8 cellular contexts compared by ENCODE assay signal in genomic region chr11:62573006-62573591, GRCh38. TPM values are rescaled to one million over a fixed set of nuclear protein-coding genes. Genes with fewer than 3 reads are reported as not detected.
A peak's percentile ranks its signal among the peaks of the same experiment; 100 is the strongest.
DNase-seq lines count a peak whose midpoint lies in the region; ATAC-seq and TF ChIP-seq lines count a peak whose summit lies in the region.

No MANE protein-coding gene starts in this region.

- peak in 4 of 5 donors; percentile 33 to 61 (median 39) for DNase-seq in CD4-positive, alpha-beta memory T cell
- DNase-seq in activated CD4-positive, alpha-beta memory T cell treated with anti-CD3 and anti-CD28 coated beads, Interleukin-2, amount 10 ng/mL, durations not matched to agents 7 days and 5 days: peak; percentile 39
- peak in 1 of 2 donors; percentile 43 for DNase-seq in foreskin fibroblast

- H3K9me3 ChIP-seq in CD4-positive, alpha-beta memory T cell (ENCODE audit: control insufficient read depth in 1 of 2, low read length in 2 of 2): no peaks in the 10 kb centered on the region
- H3K9me3 ChIP-seq in parathyroid adenoma (ENCODE audit: control insufficient read depth, low read length): no peaks in the 10 kb centered on the region

- peak overlapping the region; percentile 53 for H3K9ac ChIP-seq in parathyroid adenoma

- POLR2A ChIA-PET in CD4-positive, alpha-beta memory T cell (lab: Charles Lee; ENCODE audit: partially characterized antibody): interaction anchor here (0.9 to 6.6 kb wide), 41 partner anchors 10 to 1211 kb away, joined by 3 to 120 read pairs (median 6); partner anchors contain the start of genes AHNAK, B3GAT3, C11orf98 and CSKMT
- POLR2A ChIA-PET in activated CD4-positive, alpha-beta memory T cell treated with anti-CD3 and anti-CD28 coated beads, Interleukin-2, amount 10 ng/mL, durations not matched to agents 7 days and 5 days (lab: Charles Lee): interaction anchor here (0.5 to 7.8 kb wide), 37 partner anchors 12 to 309 kb away, joined by 3 to 130 read pairs (median 4); partner anchors contain the start of genes AHNAK, B3GAT3, C11orf98 and CSKMT

- H3K4me1 ChIP-seq in CD4-positive, alpha-beta memory T cell (ENCODE audit: insufficient read depth, low read length): peaks cover 44% of the 10 kb centered on the region
- no peaks in the 10 kb centered on the region for H3K4me1 ChIP-seq in parathyroid adenoma

- H3K36me3 ChIP-seq in CD4-positive, alpha-beta memory T cell (ENCODE audit: insufficient read depth, low read length): peaks cover 48% of the 10 kb centered on the region
- H3K36me3 ChIP-seq in parathyroid adenoma (ENCODE audit: control insufficient read depth, insufficient read depth, low read length): no peaks in the 10 kb centered on the region

- no peaks in the 10 kb centered on the region for H3K27me3 Mint-ChIP-seq in CD4-positive, alpha-beta memory T cell
- H3K27me3 Mint-ChIP-seq in activated CD4-positive, alpha-beta memory T cell treated with anti-CD3 and anti-CD28 coated beads, Interleukin-2, amount 10 ng/mL, durations not matched to agents 7 days and 5 days: no peaks in the 10 kb centered on the region

- H3K4me1 Mint-ChIP-seq in CD4-positive, alpha-beta memory T cell: peaks cover 34 to 60% (median 48%) of the 10 kb centered on the region in 4 donors
- H3K4me1 Mint-ChIP-seq in activated CD4-positive, alpha-beta memory T cell treated with anti-CD3 and anti-CD28 coated beads, Interleukin-2, amount 10 ng/mL, durations not matched to agents 7 days and 5 days: peaks cover 62% of the 10 kb centered on the region

- no peaks in the 10 kb centered on the region for H3K9me3 Mint-ChIP-seq in CD4-positive, alpha-beta memory T cell
- no peaks in the 10 kb centered on the region for H3K9me3 Mint-ChIP-seq in activated CD4-positive, alpha-beta memory T cell treated with anti-CD3 and anti-CD28 coated beads, Interleukin-2, amount 10 ng/mL, durations not matched to agents 7 days and 5 days

- H3K79me2 ChIP-seq in parathyroid adenoma: no peaks in the 10 kb centered on the region

- H3K4me3 ChIP-seq in CD4-positive, alpha-beta memory T cell (ENCODE audit: low read length in 2 of 2): peak overlapping the region; percentile 89 to 100
- H3K4me3 ChIP-seq in foreskin fibroblast (ENCODE audit: low read depth in 1 of 2, low read length in 2 of 2) (peak overlapping the region; percentile 95 to 100), parathyroid adenoma (ENCODE audit: low read depth, low read length) (peak overlapping the region; percentile 88)

- H3K27me3 ChIP-seq in CD4-positive, alpha-beta memory T cell (ENCODE audit: insufficient read depth, low read length): no peaks in the 10 kb centered on the region
- H3K27me3 ChIP-seq in parathyroid adenoma (ENCODE audit: control insufficient read depth, insufficient read depth, low read length): no peaks in the 10 kb centered on the region

- no peak for TF ChIP-seq CTCF in foreskin fibroblast (IDR thresholded peaks at IDR 0.05; ENCODE audit: low read depth, low read length)
- TF ChIP-seq CTCF in parathyroid adenoma (IDR thresholded peaks at IDR 0.05): no peak

- CTCF ChIA-PET in CD4-positive, alpha-beta memory T cell (lab: Charles Lee; ENCODE audit: partially characterized antibody): interaction anchor here (0.6 to 2.8 kb wide), 14 partner anchors 10 to 178 kb away, joined by 3 to 15 read pairs (median 5); partner anchors contain the start of gene TUT1
- CTCF ChIA-PET in activated CD4-positive, alpha-beta memory T cell treated with anti-CD3 and anti-CD28 coated beads, Interleukin-2, amount 10 ng/mL, durations not matched to agents 7 days and 5 days (lab: Charles Lee): interaction anchor here (0.6 to 3.9 kb wide), 15 partner anchors 13 to 289 kb away, joined by 3 to 20 read pairs (median 6); partner anchors contain the start of genes LBHD1, TUT1, UQCC3 and ZBTB3

- peak overlapping the region; percentile 84 for H3K4me2 ChIP-seq in parathyroid adenoma (ENCODE audit: low read length)

- peak overlapping the region; percentile 86 for H2AFZ ChIP-seq in parathyroid adenoma

- H3K27ac Mint-ChIP-seq in CD4-positive, alpha-beta memory T cell: peak overlapping the region; percentile 94 to 98 (median 97)
- H3K27ac Mint-ChIP-seq in activated CD4-positive, alpha-beta memory T cell treated with anti-CD3 and anti-CD28 coated beads, Interleukin-2, amount 10 ng/mL, durations not matched to agents 7 days and 5 days: peak overlapping the region; percentile 91

- ATAC-seq in HG03342 (IDR thresholded peaks at IDR 0.05; ENCODE audit: unreplicated experiment) (peak; percentile 2), HG02759 (IDR thresholded peaks at IDR 0.05; ENCODE audit: unreplicated experiment) (no peak), HG02623 (IDR thresholded peaks at IDR 0.05; ENCODE audit: unreplicated experiment) (no peak), HG03139 (IDR thresholded peaks at IDR 0.05; ENCODE audit: unreplicated experiment) (no peak)

- peak overlapping the region; percentile 92 to 98 (median 98) for H3K4me3 Mint-ChIP-seq in CD4-positive, alpha-beta memory T cell
- H3K4me3 Mint-ChIP-seq in activated CD4-positive, alpha-beta memory T cell treated with anti-CD3 and anti-CD28 coated beads, Interleukin-2, amount 10 ng/mL, durations not matched to agents 7 days and 5 days: peak overlapping the region; percentile 94

- peaks cover 43 to 71% of the 10 kb centered on the region in 2 donors for H3K36me3 Mint-ChIP-seq in CD4-positive, alpha-beta memory T cell
- H3K36me3 Mint-ChIP-seq in activated CD4-positive, alpha-beta memory T cell treated with anti-CD3 and anti-CD28 coated beads, Interleukin-2, amount 10 ng/mL, durations not matched to agents 7 days and 5 days (ENCODE audit: low read depth): peaks cover 79% of the 10 kb centered on the region

- intact Hi-C loops in CD4-positive, alpha-beta memory T cell (cut with micrococcal nuclease): loop anchor here (1.0 kb wide), 2 partner anchors 17 to 92 kb away; partner anchors contain the start of genes C11orf98 and CSKMT

- peak overlapping the region; percentile 73 for H3K27ac ChIP-seq in CD4-positive, alpha-beta memory T cell (ENCODE audit: low read depth, low read length)
- peak overlapping the region; percentile 73 for H3K27ac ChIP-seq in parathyroid adenoma

RNA-seq across cellular contexts. Expression of gene EEF1G, which starts 0.6 kb away (rescaled TPM):
- total RNA-seq in CD4-positive, alpha-beta memory T cell: 1,000 to 10,000 TPM; 1,815 to 1,855 TPM
- 1,000 to 10,000 TPM; 1,453 to 1,910 TPM for polyA plus RNA-seq in CD4-positive, alpha-beta memory T cell
- total RNA-seq in activated CD4-positive, alpha-beta memory T cell treated with anti-CD3 and anti-CD28 coated beads, Interleukin-2, amount 10 ng/mL, durations not matched to agents 7 days and 5 days: 100 to 1,000 TPM; 991 to 999 TPM

RNA-seq across cellular contexts. Expression of gene TUT1, which starts 18.2 kb away (rescaled TPM):
- 10 to 100 TPM; 37.7 to 38.1 TPM for total RNA-seq in CD4-positive, alpha-beta memory T cell
- 10 to 100 TPM; 14.6 to 19.7 TPM for polyA plus RNA-seq in CD4-positive, alpha-beta memory T cell
- 10 to 100 TPM; 23.7 to 25.2 TPM for total RNA-seq in activated CD4-positive, alpha-beta memory T cell treated with anti-CD3 and anti-CD28 coated beads, Interleukin-2, amount 10 ng/mL, durations not matched to agents 7 days and 5 days

RNA-seq across cellular contexts. Expression of gene AHNAK, which starts 26.5 kb away (rescaled TPM):
- 100 to 1,000 TPM; 559 to 573 TPM for total RNA-seq in CD4-positive, alpha-beta memory T cell
- polyA plus RNA-seq in CD4-positive, alpha-beta memory T cell: 100 to 1,000 TPM in 1 of 2 donors, 10 to 100 TPM in 1; 23.5 to 186 TPM
- total RNA-seq in activated CD4-positive, alpha-beta memory T cell treated with anti-CD3 and anti-CD28 coated beads, Interleukin-2, amount 10 ng/mL, durations not matched to agents 7 days and 5 days: 100 to 1,000 TPM; 323 to 360 TPM

RNA-seq across cellular contexts. Expression of gene MTA2, which starts 28.6 kb away (rescaled TPM):
- total RNA-seq in CD4-positive, alpha-beta memory T cell: 100 to 1,000 TPM; 207 to 210 TPM
- polyA plus RNA-seq in CD4-positive, alpha-beta memory T cell: 10 to 100 TPM; 16.6 to 36.4 TPM
- total RNA-seq in activated CD4-positive, alpha-beta memory T cell treated with anti-CD3 and anti-CD28 coated beads, Interleukin-2, amount 10 ng/mL, durations not matched to agents 7 days and 5 days: 100 to 1,000 TPM; 226 TPM

RNA-seq across cellular contexts. Expression of gene EML3, which starts 39.5 kb away (rescaled TPM):
- 100 to 1,000 TPM; 192 to 201 TPM for total RNA-seq in CD4-positive, alpha-beta memory T cell
- polyA plus RNA-seq in CD4-positive, alpha-beta memory T cell: 10 to 100 TPM; 18.2 to 24.8 TPM
- total RNA-seq in activated CD4-positive, alpha-beta memory T cell treated with anti-CD3 and anti-CD28 coated beads, Interleukin-2, amount 10 ng/mL, durations not matched to agents 7 days and 5 days: 100 to 1,000 TPM; 121 to 122 TPM
